11 cellular contexts compared by ENCODE assay signal in the genomic region with DNA sequence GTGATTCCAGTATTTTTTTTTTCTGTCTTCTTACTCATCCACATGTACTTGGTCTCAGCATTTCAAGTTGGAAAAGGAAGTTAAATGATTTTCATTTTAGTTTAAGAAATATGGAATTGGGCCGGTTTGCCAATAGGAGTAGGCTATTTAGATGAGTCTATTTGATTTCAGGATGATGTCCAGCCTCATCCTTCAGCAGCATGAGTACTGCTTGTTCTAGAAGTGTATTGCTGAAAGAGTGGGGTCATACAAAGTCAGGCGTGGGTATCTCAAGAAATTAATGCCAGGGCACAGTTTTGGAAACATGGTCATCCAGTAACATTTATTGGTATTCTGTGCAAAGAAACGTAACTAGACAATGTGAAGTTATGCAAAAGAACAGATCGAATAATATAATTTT. TPM values are rescaled to one million over a fixed set of nuclear protein-coding genes. Genes with fewer than 3 reads are reported as not detected.
"Had no signal": no experiment of that assay in that cellular context is flagged by ENCODE, and none has a peak within 500 bp of the region (broad histone marks: within the 10 kb centered on the region; RNA-seq: fewer than 3 reads in every experiment).

No MANE protein-coding gene starts in this region.

- H3K36me3 ChIP-seq: HAP-1 had no signal

- ATAC-seq: GM23338, HCT116 had no signal

- H3K4me1 ChIP-seq: HAP-1 had no signal

- H3K4me3 ChIP-seq: GM23248, GM23338, HAP-1 had no signal

- H3K27ac ChIP-seq: GM23248 had no signal

- DNase-seq: GM23248, GOT3, H7, H9, HCEC 1CT, HFFc6 had no signal

- H3K9me3 ChIP-seq: HAP-1 had no signal

RNA-seq across cellular contexts. Expression of a gene that starts 44.9 kb away (rescaled TPM):
- total RNA-seq: H1, H4, H7, H9, HFFc6 had no signal
- polyA plus RNA-seq: GM23338, H1 had no signal
